In genomic region chr6:108589244-108589730, GRCh38 we compare ENCODE assay signal across 8 cellular contexts. TPM values are rescaled to one million over a fixed set of nuclear protein-coding genes. Genes with fewer than 3 reads are reported as not detected.
DNase-seq lines count a peak whose midpoint lies in the region; ATAC-seq and TF ChIP-seq lines count a peak whose summit lies in the region.

No MANE protein-coding gene starts in this region.

- peaks cover 2% of the 10 kb centered on the region for H3K36me3 Mint-ChIP-seq in activated CD8-positive, alpha-beta T cell treated with anti-CD3 and anti-CD28 coated beads for 36 hours (ENCODE audit: low read depth)

- H3K4me1 Mint-ChIP-seq in activated CD8-positive, alpha-beta T cell treated with anti-CD3 and anti-CD28 coated beads for 36 hours (ENCODE audit: low read depth): peaks cover 55% of the 10 kb centered on the region

- H3K4me3 Mint-ChIP-seq in activated CD8-positive, alpha-beta T cell treated with anti-CD3 and anti-CD28 coated beads for 36 hours: no peak overlapping the region

- H3K4me1 ChIP-seq in body of pancreas (peaks cover 97% of the 10 kb centered on the region), iPS-18a (ENCODE audit: control insufficient read depth, low read depth, low read length) (peaks cover 29% of the 10 kb centered on the region)

- H3K9ac ChIP-seq in iPS-18a (ENCODE audit: low read length): peak overlapping the region; percentile 6

- H3K36me3 ChIP-seq in body of pancreas (replicated peaks in 1 of 2; ENCODE audit: insufficient read depth in 1 of 2, low read depth in 2 of 2) (no peaks in the 10 kb centered on the region), iPS-18a (ENCODE audit: control insufficient read depth, low read depth, low read length) (no peaks in the 10 kb centered on the region)

- TF ChIP-seq POLR2A in body of pancreas (IDR thresholded peaks at IDR 0.05): no peak

- H3K4me3 ChIP-seq in body of pancreas (no peak overlapping the region), iPS-18a (ENCODE audit: low read length) (no peak overlapping the region)

- peak; percentile 89 for ATAC-seq in body of pancreas
- ATAC-seq in activated CD8-positive, alpha-beta T cell treated with anti-CD3 and anti-CD28 coated beads for 36 hours: no peak

- no peaks in the 10 kb centered on the region for H3K9me3 Mint-ChIP-seq in activated CD8-positive, alpha-beta T cell treated with anti-CD3 and anti-CD28 coated beads for 36 hours

- 7 to 8% methylated on average over 6 of the region's 6 CpGs for WGBS in body of pancreas, 2 donors

- CTCF ChIA-PET in activated CD8-positive, alpha-beta T cell treated with anti-CD3 and anti-CD28 coated beads for 36 hours (lab: Charles Lee): interaction anchor here (1.2 kb wide), 2 partner anchors 12 to 13 kb away, joined by 3 read pairs; no protein-coding TSS in a partner anchor
- CTCF ChIA-PET in GM10248 (lab: Yijun Ruan, JAX): interaction anchor here (0.7 to 2.2 kb wide), 6 partner anchors 9 to 31 kb away, joined by 3 to 5 read pairs (median 4); no protein-coding TSS in a partner anchor

- peak overlapping the region; percentile 74 to 86 (median 83) for H3K27ac ChIP-seq in body of pancreas
- peak overlapping the region; percentile 2 for H3K27ac ChIP-seq in iPS-18a (ENCODE audit: low read length)

- H3K9me3 ChIP-seq in body of pancreas (no peaks in the 10 kb centered on the region), iPS-18a (ENCODE audit: control insufficient read depth, low read depth, low read length) (no peaks in the 10 kb centered on the region)

- H3K27me3 Mint-ChIP-seq in activated CD8-positive, alpha-beta T cell treated with anti-CD3 and anti-CD28 coated beads for 36 hours: no peaks in the 10 kb centered on the region

- H3K27ac Mint-ChIP-seq in activated CD8-positive, alpha-beta T cell treated with anti-CD3 and anti-CD28 coated beads for 36 hours: no peak overlapping the region

- POLR2A ChIA-PET in activated CD8-positive, alpha-beta T cell treated with anti-CD3 and anti-CD28 coated beads for 36 hours (lab: Charles Lee): interaction anchor here (0.6 kb wide), 1 partner anchor 83 kb away, joined by 3 read pairs; no protein-coding TSS in a partner anchor
- POLR2A ChIA-PET in GM10248 (lab: Yijun Ruan, JAX): interaction anchor here (1.0 kb wide), 1 partner anchor 8 kb away, joined by 3 read pairs; no protein-coding TSS in a partner anchor

- TF ChIP-seq CTCF in body of pancreas (IDR thresholded peaks at IDR 0.05) (no peak), GM10248 (IDR thresholded peaks at IDR 0.05; ENCODE audit: control extremely low read depth, extremely low read depth, low read depth, missing control alignments) (no peak)
- no peak for TF ChIP-seq CTCF in activated CD8-positive, alpha-beta T cell treated with anti-CD3 and anti-CD28 coated beads for 36 hours (IDR thresholded peaks at IDR 0.05)

- intact Hi-C loops in body of pancreas (cut with DNase I): no loop called here
- intact Hi-C loops in activated CD8-positive, alpha-beta T cell treated with anti-CD3 and anti-CD28 coated beads for 36 hours (cut with micrococcal nuclease): no loop called here

- peak; percentile 69 for DNase-seq in Daoy (ENCODE audit: low read depth)
- DNase-seq in NAMALWA (ENCODE audit: low spot score): peak; percentile 75
- peak; percentile 72 to 88 (median 82) for DNase-seq in body of pancreas
- DNase-seq in renal cortical epithelial cell (ENCODE audit: low read depth): peak; percentile 95
- DNase-seq in activated CD8-positive, alpha-beta T cell treated with anti-CD3 and anti-CD28 coated beads for 36 hours: no peak
- no peak for DNase-seq in GM10248 (ENCODE audit: extremely low spot score)
- no peak for DNase-seq in GF-D8 (lab: John Stamatoyannopoulos, UW)

- H3K27me3 ChIP-seq in body of pancreas (no peaks in the 10 kb centered on the region), iPS-18a (ENCODE audit: control insufficient read depth, insufficient read depth, low read length) (no peaks in the 10 kb centered on the region)

RNA-seq across cellular contexts. Expression of gene FOXO3, which starts 28.6 kb away (rescaled TPM):
- total RNA-seq in Daoy (2014; rRNA removed; shearing (Covaris generic)): 14.4 and 14.6 TPM in 2 replicates
- total RNA-seq in body of pancreas: 10 to 100 TPM; 62.8 to 69.5 TPM
- 33.9 and 88.4 TPM in 2 replicates for total RNA-seq in renal cortical epithelial cell
- total RNA-seq in activated CD8-positive, alpha-beta T cell treated with anti-CD3 and anti-CD28 coated beads for 36 hours: 1 to 10 TPM; 7.5 to 9.0 TPM

Comparison
In these comparisons a context has a peak if more than half of its experiments do, and no peak if none do; other contexts are left out.
1. DNase-seq: peak in Daoy (single experiment), NAMALWA (single experiment), body of pancreas (4 of 4) and renal cortical epithelial cell (single experiment); none in activated CD8-positive, alpha-beta T cell treated with anti-CD3 and anti-CD28 coated beads for 36 hours (single experiment), GM10248 (single experiment) and GF-D8 (single experiment).